10 cellular contexts compared by ENCODE assay signal in genomic region chr1:19437911-19438310, GRCh38. TPM values are rescaled to one million over a fixed set of nuclear protein-coding genes. Genes with fewer than 3 reads are reported as not detected.
A peak's percentile ranks its signal among the peaks of the same experiment; 100 is the strongest.
DNase-seq lines count a peak whose midpoint lies in the region; ATAC-seq and TF ChIP-seq lines count a peak whose summit lies in the region.
"Had no signal": no experiment of that assay in that cellular context is flagged by ENCODE, and none has a peak within 500 bp of the region (broad histone marks: within the 10 kb centered on the region; RNA-seq: fewer than 3 reads in every experiment).

No MANE protein-coding gene starts in this region.

- H3K4me1 Mint-ChIP-seq in activated CD4-positive, alpha-beta T cell treated with anti-CD3 and anti-CD28 coated beads, Interleukin-2, amount 10 ng/mL, durations not matched to agents 24 days and 14 days: peaks cover 71% of the 10 kb centered on the region
- H3K4me1 Mint-ChIP-seq in naive thymus-derived CD4-positive, alpha-beta T cell: peaks cover 67 to 100% (median 89%) of the 10 kb centered on the region in 7 donors

- H3K27ac ChIP-seq in naive thymus-derived CD4-positive, alpha-beta T cell (ENCODE audit: low read depth, low read length): no peak overlapping the region
- peak overlapping the region; percentile 80 to 93 (median 82) for H3K27ac ChIP-seq in transverse colon
- H3K27ac ChIP-seq: PC-9 had no signal

- H3K9me3 ChIP-seq in naive thymus-derived CD4-positive, alpha-beta T cell (ENCODE audit: control insufficient read depth in 2 of 3, low read length in 3 of 3): no peaks in the 10 kb centered on the region
- no peaks in the 10 kb centered on the region for H3K9me3 ChIP-seq in transverse colon

- no peak for TF ChIP-seq CTCF in transverse colon (IDR thresholded peaks at IDR 0.05)

- TF ChIP-seq POLR2A in transverse colon (IDR thresholded peaks at IDR 0.05): no peak

- ATAC-seq in naive thymus-derived CD4-positive, alpha-beta T cell: no peak
- ATAC-seq in HG03521 (IDR thresholded peaks at IDR 0.05; ENCODE audit: unreplicated experiment) (no peak), GM21825 (IDR thresholded peaks at IDR 0.05; ENCODE audit: unreplicated experiment) (no peak)

- WGBS in transverse colon (ENCODE audit: low coverage in 1 of 2), 2 donors: 80% methylated on average over 17 of the region's 17 CpGs; no CpG with 5 or more reads in 1 of the 2 donors

- TF ChIP-seq EP300 in transverse colon (IDR thresholded peaks at IDR 0.05; ENCODE audit: low read depth): peak; percentile 59

- H3K27ac Mint-ChIP-seq in activated CD4-positive, alpha-beta T cell treated with anti-CD3 and anti-CD28 coated beads, Interleukin-2, amount 10 ng/mL, durations not matched to agents 24 days and 14 days: peak overlapping the region; percentile 79
- peak overlapping the region; percentile 51 to 88 (median 79) for H3K27ac Mint-ChIP-seq in naive thymus-derived CD4-positive, alpha-beta T cell

- peaks cover 35 to 62% of the 10 kb centered on the region in 2 donors for H3K4me1 ChIP-seq in naive thymus-derived CD4-positive, alpha-beta T cell (ENCODE audit: control insufficient read depth in 2 of 2, insufficient read depth in 2 of 2, low read length in 2 of 2)
- H3K4me1 ChIP-seq in transverse colon: peaks cover 68 to 96% (median 78%) of the 10 kb centered on the region in 4 donors

- DNase-seq in activated CD4-positive, alpha-beta T cell treated with anti-CD3 and anti-CD28 coated beads, Interleukin-2, amount 10 ng/mL, durations not matched to agents 24 days and 14 days: no peak
- DNase-seq in activated CD4-positive, alpha-beta T cell treated with anti-CD3 and anti-CD28 coated beads, Interleukin-2, amount 50 U/mL, for 1 hour: no peak
- peak; percentile 54 for DNase-seq in fibroblast of gingiva (ENCODE audit: low read depth)
- no peak for DNase-seq in naive thymus-derived CD4-positive, alpha-beta T cell
- DNase-seq in transverse colon: peak; percentile 57
- DNase-seq in NCI-H2029 treated with DMSO at 0.1 percent for 48 hours (lab: John Stamatoyannopoulos, UW): no peak
- DNase-seq: activated effector memory CD4-positive, alpha-beta T cell treated with Interleukin-2 at 50 U/mL for 16 hours; PC-9 had no signal

- H3K4me3 ChIP-seq in naive thymus-derived CD4-positive, alpha-beta T cell (ENCODE audit: low read length): no peak overlapping the region
- no peak overlapping the region for H3K4me3 ChIP-seq in transverse colon
- H3K4me3 ChIP-seq: PC-9 had no signal

- intact Hi-C loops in activated CD4-positive, alpha-beta T cell treated with anti-CD3 and anti-CD28 coated beads, Interleukin-2, amount 10 ng/mL, durations not matched to agents 24 days and 14 days (cut with micrococcal nuclease): loop anchor here (2.0 to 5.0 kb wide), 2 partner anchors 13 to 39 kb away; no protein-coding TSS in a partner anchor
- intact Hi-C loops in naive thymus-derived CD4-positive, alpha-beta T cell (cut with micrococcal nuclease): loop anchor here (5.0 kb wide), 2 partner anchors 39 to 46 kb away; no protein-coding TSS in a partner anchor
- intact Hi-C loops in transverse colon (cut with DNase I; ENCODE audit: low total_unique reads): loop anchor here (10.0 kb wide), 1 partner anchor 47 kb away; the partner anchor contains the start of gene CAPZB

- peaks cover 38% of the 10 kb centered on the region for H3K36me3 Mint-ChIP-seq in activated CD4-positive, alpha-beta T cell treated with anti-CD3 and anti-CD28 coated beads, Interleukin-2, amount 10 ng/mL, durations not matched to agents 24 days and 14 days (ENCODE audit: low read depth)
- H3K36me3 Mint-ChIP-seq in naive thymus-derived CD4-positive, alpha-beta T cell: peaks cover 2 to 17% (median 7%) of the 10 kb centered on the region in 5 donors

- POLR2A ChIA-PET in naive thymus-derived CD4-positive, alpha-beta T cell (lab: Charles Lee): interaction anchor here (1.8 kb wide), 1 partner anchor 48 kb away, joined by 6 read pairs; the partner anchor contains the start of gene CAPZB

- CTCF ChIA-PET in naive thymus-derived CD4-positive, alpha-beta T cell (lab: Charles Lee): interaction anchor here (1.0 to 6.1 kb wide), 4 partner anchors 16 to 145 kb away, joined by 3 to 53 read pairs (median 6); no protein-coding TSS in a partner anchor

- no peaks in the 10 kb centered on the region for H3K9me3 Mint-ChIP-seq in activated CD4-positive, alpha-beta T cell treated with anti-CD3 and anti-CD28 coated beads, Interleukin-2, amount 10 ng/mL, durations not matched to agents 24 days and 14 days
- H3K9me3 Mint-ChIP-seq in naive thymus-derived CD4-positive, alpha-beta T cell: no peaks in the 10 kb centered on the region

- peaks cover 0 to 24% (median 5%) of the 10 kb centered on the region in 3 experiments for H3K36me3 ChIP-seq in naive thymus-derived CD4-positive, alpha-beta T cell (ENCODE audit: control insufficient read depth in 2 of 3, insufficient read depth in 3 of 3, low read length in 3 of 3)
- no peaks in the 10 kb centered on the region for H3K36me3 ChIP-seq in transverse colon

- no peaks in the 10 kb centered on the region for H3K27me3 ChIP-seq in naive thymus-derived CD4-positive, alpha-beta T cell (ENCODE audit: control insufficient read depth in 2 of 2, insufficient read depth in 2 of 2, low read length in 2 of 2)
- no peaks in the 10 kb centered on the region for H3K27me3 ChIP-seq in transverse colon

- H3K4me3 Mint-ChIP-seq in activated CD4-positive, alpha-beta T cell treated with anti-CD3 and anti-CD28 coated beads, Interleukin-2, amount 10 ng/mL, durations not matched to agents 24 days and 14 days: no peak overlapping the region
- H3K4me3 Mint-ChIP-seq in naive thymus-derived CD4-positive, alpha-beta T cell: peak overlapping the region in 5 of 10 donors; percentile 6 to 63 (median 34)

- in situ Hi-C loops in transverse colon (cut with MboI; ENCODE audit: low pct_ligation_motif_present in 1 of 4, low pct_unique_long_range_greater_than_20kb in 1 of 4, low sequenced_read_pairs in 3 of 4): no loop called here

- H3K27me3 Mint-ChIP-seq in activated CD4-positive, alpha-beta T cell treated with anti-CD3 and anti-CD28 coated beads, Interleukin-2, amount 10 ng/mL, durations not matched to agents 24 days and 14 days: no peaks in the 10 kb centered on the region
- H3K27me3 Mint-ChIP-seq in naive thymus-derived CD4-positive, alpha-beta T cell: no peaks in the 10 kb centered on the region

RNA-seq across cellular contexts. Expression of gene CAPZB, which starts 47.4 kb away (rescaled TPM):
- 291 and 297 TPM in 2 replicates for total RNA-seq in activated CD4-positive, alpha-beta T cell treated with anti-CD3 and anti-CD28 coated beads, Interleukin-2, amount 10 ng/mL, durations not matched to agents 24 days and 14 days
- total RNA-seq in naive thymus-derived CD4-positive, alpha-beta T cell: 100 to 1,000 TPM; 216 to 519 (median 264) TPM
- 100 to 1,000 TPM; 522 to 559 TPM for polyA plus RNA-seq in naive thymus-derived CD4-positive, alpha-beta T cell
- total RNA-seq in transverse colon: 100 to 1,000 TPM; 127 to 404 (median 136) TPM

Comparison
In these comparisons a context has a peak if more than half of its experiments do, and no peak if none do; other contexts are left out.
1. DNase-seq: peak in fibroblast of gingiva (single experiment) and transverse colon (single experiment); none in activated CD4-positive, alpha-beta T cell treated with anti-CD3 and anti-CD28 coated beads, Interleukin-2, amount 10 ng/mL, durations not matched to agents 24 days and 14 days (single experiment), activated CD4-positive, alpha-beta T cell treated with anti-CD3 and anti-CD28 coated beads, Interleukin-2, amount 50 U/mL, for 1 hour (single experiment), naive thymus-derived CD4-positive, alpha-beta T cell (0 of 9) and NCI-H2029 treated with DMSO at 0.1 percent for 48 hours (single experiment).